Comparison of ENCODE assay signal across 13 cellular contexts in genomic region chr19:13069415-13070369, GRCh38. TPM values are rescaled to one million over a fixed set of nuclear protein-coding genes. Genes with fewer than 3 reads are reported as not detected.
DNase-seq lines count a peak whose midpoint lies in the region; ATAC-seq, FAIRE-seq and TF ChIP-seq lines count a peak whose summit lies in the region.
"Had no signal": no experiment of that assay in that cellular context is flagged by ENCODE, and none has a peak within 500 bp of the region (broad histone marks: within the 10 kb centered on the region; RNA-seq: fewer than 3 reads in every experiment).

No MANE protein-coding gene starts in this region.

- intact Hi-C loops in HepG2 (cut with micrococcal nuclease; ENCODE audit: unreplicated experiment) = no loop called here

- TF ChIP-seq CTCF in HepG2 (CRISPR knock-in tag; IDR thresholded peaks at IDR 0.05) = no peak
- peak; percentile 31 for TF ChIP-seq CTCF in thoracic aorta (IDR thresholded peaks at IDR 0.05)
- TF ChIP-seq CTCF in D721Med (IDR thresholded peaks at IDR 0.05; ENCODE audit: insufficient read depth, missing control alignments) = no peak

- H3K79me2 ChIP-seq in HepG2 (ENCODE audit: insufficient read depth, low read length) = peaks cover 3% of the 10 kb centered on the region

- 78% methylated on average over 10 of the region's 20 CpGs for WGBS in HepG2 (ENCODE audit: low lambda C conversion rate)

- H3K9me3 ChIP-seq in HepG2 (ENCODE audit: low read length) (no peaks in the 10 kb centered on the region), thoracic aorta (no peaks in the 10 kb centered on the region)
- H3K9me3 ChIP-seq: SJSA1 had no signal

- no peak overlapping the region for H3K27ac Mint-ChIP-seq in stimulated activated naive B cell treated with anti-CD40 and anti-IgM and Interleukin-4, amounts not matched to agents 10 μg/mL and 1 μg/mL and 100 μg/mL, for 72 hours

- H3K9ac ChIP-seq in HepG2 (ENCODE audit: insufficient read depth, low read depth, low read length) = no peak overlapping the region

- FAIRE-seq in HepG2 (lab: Jason Lieb, UNC) (no peak), D721Med (lab: Jason Lieb, UNC) (no peak)
- FAIRE-seq: GM12892 had no signal

- BruUV-seq in HepG2 (replicated peaks; lab: Mats Ljungman, UMichigan) = no TSS peak

- in situ Hi-C loops in HepG2 (cut with HindIII; ENCODE audit: extremely low pct_ligation_motif_present, low pct_unique_long_range_greater_than_20kb) = no loop called here

- DNase-seq in NCI-H146 treated with DMSO at 0.1 percent for 48 hours (lab: John Stamatoyannopoulos, UW; ENCODE audit: unreplicated experiment) = peak; percentile 92
- DNase-seq in HepG2 (ENCODE audit: low spot score) = no peak
- no peak for DNase-seq in thoracic aorta (ENCODE audit: low spot score)
- no peak for DNase-seq in stimulated activated naive B cell treated with anti-CD40 and anti-IgM and Interleukin-4, amounts not matched to agents 10 μg/mL and 1 μg/mL and 100 μg/mL, for 72 hours
- DNase-seq in D721Med (ENCODE audit: insufficient read length, low spot score) = no peak
- DNase-seq: activated gamma-delta T cell treated with Interleukin-2 at 50 U/mL for 16 hours, DMS79, retina had no signal

- H3K4me1 Mint-ChIP-seq in stimulated activated naive B cell treated with anti-CD40 and anti-IgM and Interleukin-4, amounts not matched to agents 10 μg/mL and 1 μg/mL and 100 μg/mL, for 72 hours = peaks cover 0 to 2% of the 10 kb centered on the region in 2 donors

- H3K27ac ChIP-seq in angular gyrus (ENCODE audit: low read depth, low read length) (peak overlapping the region; percentile 98), HepG2 (ENCODE audit: extremely low read length, insufficient read depth, low read length) (no peak overlapping the region), thoracic aorta (peak overlapping the region; percentile 99 to 100)
- H3K27ac ChIP-seq: SJSA1 had no signal

- no peak overlapping the region for H3K4me3 Mint-ChIP-seq in stimulated activated naive B cell treated with anti-CD40 and anti-IgM and Interleukin-4, amounts not matched to agents 10 μg/mL and 1 μg/mL and 100 μg/mL, for 72 hours

- H4K20me1 ChIP-seq in HepG2 (ENCODE audit: insufficient read depth, low read length) = no peaks in the 10 kb centered on the region

- H3K9me3 Mint-ChIP-seq in stimulated activated naive B cell treated with anti-CD40 and anti-IgM and Interleukin-4, amounts not matched to agents 10 μg/mL and 1 μg/mL and 100 μg/mL, for 72 hours = no peaks in the 10 kb centered on the region

- no peak for TF ChIP-seq POLR2A in HepG2 (IDR thresholded peaks at IDR 0.05; ENCODE audit: insufficient read depth in 1 of 2, low read depth in 2 of 2, low read length in 2 of 2)

- H3K36me3 Mint-ChIP-seq in stimulated activated naive B cell treated with anti-CD40 and anti-IgM and Interleukin-4, amounts not matched to agents 10 μg/mL and 1 μg/mL and 100 μg/mL, for 72 hours = peaks cover 2 to 5% of the 10 kb centered on the region in 2 donors

- CTCF ChIA-PET in HepG2 (lab: Yijun Ruan, JAX; ENCODE audit: low intra/inter-chr PET ratio, low total read pairs) = no interaction called here

- POLR2A ChIA-PET in HepG2 (lab: Yijun Ruan, JAX) = interaction anchor here (1.3 kb wide), 1 partner anchor 15 kb away, joined by 3 read pairs; no protein-coding TSS in a partner anchor

- H3K27me3 ChIP-seq in HepG2 (ENCODE audit: control insufficient read depth in 1 of 2, insufficient read depth in 2 of 2, low read length in 2 of 2) (no peaks in the 10 kb centered on the region), thoracic aorta (replicated peaks; ENCODE audit: insufficient read depth) (no peaks in the 10 kb centered on the region)
- H3K27me3 ChIP-seq: SJSA1 had no signal

- ATAC-seq in HepG2 (peak; percentile 23), thoracic aorta (ENCODE audit: insufficient number of reproducible peaks, low FRiP score, low read depth) (no peak), GM18511 (IDR thresholded peaks at IDR 0.05; ENCODE audit: unreplicated experiment) (no peak)
- no peak for ATAC-seq in stimulated activated naive B cell treated with anti-CD40 and anti-IgM and Interleukin-4, amounts not matched to agents 10 μg/mL and 1 μg/mL and 100 μg/mL, for 72 hours (replicated peaks)

- no peak overlapping the region for H3K4me2 ChIP-seq in HepG2 (ENCODE audit: low read depth, low read length)

- no peak for TF ChIP-seq EP300 in HepG2 (IDR thresholded peaks at IDR 0.05; ENCODE audit: low read depth in 2 of 2, low read length in 2 of 2)
- TF ChIP-seq EP300 in HepG2 (CRISPR knock-in tag; IDR thresholded peaks at IDR 0.05; ENCODE audit: borderline replicate concordance) = no peak

- H3K36me3 ChIP-seq in HepG2 (replicated peaks in 1 of 2; ENCODE audit: control insufficient read depth in 1 of 2, insufficient read depth in 2 of 2, low read length in 2 of 2) (peaks cover 9 to 24% of the 10 kb centered on the region in 2 experiments; a peak in 4 of 5 replicates), thoracic aorta (peaks cover 4% of the 10 kb centered on the region)

- no peak for TF ChIP-seq RAD21 in HepG2 (CRISPR knock-in tag; IDR thresholded peaks at IDR 0.05)

- H3K4me1 ChIP-seq in HepG2 (ENCODE audit: insufficient read depth, low read length) (peaks cover 26% of the 10 kb centered on the region), thoracic aorta (ENCODE audit: control insufficient read depth in 1 of 2, low read depth in 2 of 2) (peaks cover 50 to 97% of the 10 kb centered on the region in 2 donors)
- H3K4me1 ChIP-seq: SJSA1 had no signal

- H2AFZ ChIP-seq in HepG2 (ENCODE audit: low read length) = no peak overlapping the region

- no peak overlapping the region for H3K4me3 ChIP-seq in HepG2 (replicated peaks in 1 of 3; ENCODE audit: insufficient read depth in 1 of 3, low read depth in 2 of 3, low read length in 3 of 3)
- H3K4me3 ChIP-seq in thoracic aorta = peak overlapping the region; percentile 54
- H3K4me3 ChIP-seq: SJSA1 had no signal

- H3K27me3 Mint-ChIP-seq in stimulated activated naive B cell treated with anti-CD40 and anti-IgM and Interleukin-4, amounts not matched to agents 10 μg/mL and 1 μg/mL and 100 μg/mL, for 72 hours = peaks cover 6 to 16% of the 10 kb centered on the region in 2 donors

RNA-seq across cellular contexts. Expression of gene LYL1, which starts 33.0 kb away (rescaled TPM):
- 0.69 and 0.75 TPM in 2 replicates for total RNA-seq in HepG2 (2016; rRNA removed; fragmentation: Illumina TruSeq; extraction: Trizol)
- total RNA-seq in HepG2 (2016; cell fraction: cytosol; rRNA removed; fragmentation: Illumina TruSeq; extraction: Trizol; ENCODE audit: low read depth) = 0.79 and 0.91 TPM in 2 replicates
- 0.40 and 0.97 TPM in 2 replicates for total RNA-seq in HepG2 (2016; cell fraction: insoluble cytoplasmic fraction; rRNA removed; fragmentation: Illumina TruSeq; extraction: Trizol)
- 0.74 and 0.90 TPM in 2 replicates for total RNA-seq in HepG2 (2016; cell fraction: membrane; rRNA removed; fragmentation: Illumina TruSeq; extraction: Trizol)
- 0.31 and 0.75 TPM in 2 replicates for total RNA-seq in HepG2 (2016; cell fraction: nucleus; rRNA removed; fragmentation: Illumina TruSeq; extraction: Trizol)
- 0.72 and 0.92 TPM in 2 replicates for polyA plus RNA-seq in HepG2 (2011; rRNA removed)
- 0.71 and 1.6 TPM in 2 replicates for polyA plus RNA-seq in HepG2 (2011; cell fraction: cytosol; rRNA removed)
- 2.0 and 2.6 TPM in 2 replicates for polyA plus RNA-seq in HepG2 (2011; cell fraction: nucleus; rRNA removed)
- polyA plus RNA-seq in HepG2 (2012) = 0.31 and 0.32 TPM in 2 replicates
- polyA plus RNA-seq in HepG2 (2016; cell fraction: cytosol; fragmentation: Illumina TruSeq; extraction: Trizol; ENCODE audit: low read depth) = 0.57 and 0.66 TPM in 2 replicates
- polyA plus RNA-seq in HepG2 (2016; cell fraction: insoluble cytoplasmic fraction; fragmentation: Illumina TruSeq; extraction: Trizol; ENCODE audit: low read depth) = 0.51 and 0.59 TPM in 2 replicates
- 0.76 and 0.86 TPM in 2 replicates for polyA plus RNA-seq in HepG2 (2016; cell fraction: membrane; fragmentation: Illumina TruSeq; extraction: Trizol; ENCODE audit: low read depth)
- 0.93 and 1.5 TPM in 2 replicates for polyA plus RNA-seq in HepG2 (2016; cell fraction: nucleus; fragmentation: Illumina TruSeq; extraction: Trizol; ENCODE audit: insufficient read depth, low read depth)
- 0.09 and 1.9 TPM in 2 replicates for polyA minus RNA-seq in HepG2 (2011; rRNA and poly(A)+ RNA removed; ENCODE audit: low replicate concordance)
- polyA minus RNA-seq in HepG2 (2011; cell fraction: cytosol; rRNA and poly(A)+ RNA removed) = 0.49 and 0.70 TPM in 2 replicates
- polyA minus RNA-seq in HepG2 (2011; cell fraction: nucleus; rRNA and poly(A)+ RNA removed) = 0.64 and 1.1 TPM in 2 replicates
- total RNA-seq in thoracic aorta = 10 to 100 TPM; 10.6 to 36.1 TPM
- total RNA-seq: MCF 10A, SJSA1 had no signal

RNA-seq across cellular contexts. Expression of gene TRMT1, which starts 46.8 kb away (rescaled TPM):
- 27.9 and 44.1 TPM in 2 replicates for total RNA-seq in HepG2 (2016; rRNA removed; fragmentation: Illumina TruSeq; extraction: Trizol)
- 9.6 and 11.8 TPM in 2 replicates for total RNA-seq in HepG2 (2016; cell fraction: cytosol; rRNA removed; fragmentation: Illumina TruSeq; extraction: Trizol; ENCODE audit: low read depth)
- 23.9 and 45.4 TPM in 2 replicates for total RNA-seq in HepG2 (2016; cell fraction: insoluble cytoplasmic fraction; rRNA removed; fragmentation: Illumina TruSeq; extraction: Trizol)
- 14.3 and 15.5 TPM in 2 replicates for total RNA-seq in HepG2 (2016; cell fraction: membrane; rRNA removed; fragmentation: Illumina TruSeq; extraction: Trizol)
- 55.3 and 60.2 TPM in 2 replicates for total RNA-seq in HepG2 (2016; cell fraction: nucleus; rRNA removed; fragmentation: Illumina TruSeq; extraction: Trizol)
- 35.5 and 42.9 TPM in 2 replicates for polyA plus RNA-seq in HepG2 (2011; rRNA removed)
- polyA plus RNA-seq in HepG2 (2011; cell fraction: cytosol; rRNA removed) = 16.0 and 24.0 TPM in 2 replicates
- 421 and 529 TPM in 2 replicates for polyA plus RNA-seq in HepG2 (2011; cell fraction: nucleus; rRNA removed)
- 22.9 and 29.0 TPM in 2 replicates for polyA plus RNA-seq in HepG2 (2012)
- 9.7 and 9.9 TPM in 2 replicates for polyA plus RNA-seq in HepG2 (2016; cell fraction: cytosol; fragmentation: Illumina TruSeq; extraction: Trizol; ENCODE audit: low read depth)
- 24.6 and 27.1 TPM in 2 replicates for polyA plus RNA-seq in HepG2 (2016; cell fraction: insoluble cytoplasmic fraction; fragmentation: Illumina TruSeq; extraction: Trizol; ENCODE audit: low read depth)
- 10.7 and 11.5 TPM in 2 replicates for polyA plus RNA-seq in HepG2 (2016; cell fraction: membrane; fragmentation: Illumina TruSeq; extraction: Trizol; ENCODE audit: low read depth)
- polyA plus RNA-seq in HepG2 (2016; cell fraction: nucleus; fragmentation: Illumina TruSeq; extraction: Trizol; ENCODE audit: insufficient read depth, low read depth) = 144 and 171 TPM in 2 replicates
- 61.2 and 61.3 TPM in 2 replicates for polyA minus RNA-seq in HepG2 (2011; rRNA and poly(A)+ RNA removed; ENCODE audit: low replicate concordance)
- 12.5 and 24.5 TPM in 2 replicates for polyA minus RNA-seq in HepG2 (2011; cell fraction: cytosol; rRNA and poly(A)+ RNA removed)
- polyA minus RNA-seq in HepG2 (2011; cell fraction: nucleus; rRNA and poly(A)+ RNA removed) = 44.6 and 48.9 TPM in 2 replicates
- 10 to 100 TPM; 35.3 to 52.3 TPM for total RNA-seq in thoracic aorta

RNA-seq across cellular contexts. Expression of gene NACC1, which starts 48.4 kb away (rescaled TPM):
- total RNA-seq in HepG2 (2016; rRNA removed; fragmentation: Illumina TruSeq; extraction: Trizol) (31.8 and 46.7 TPM in 2 replicates), thoracic aorta (10 to 100 TPM; 27.2 to 28.8 TPM)
- 6.8 and 8.2 TPM in 2 replicates for total RNA-seq in HepG2 (2016; cell fraction: cytosol; rRNA removed; fragmentation: Illumina TruSeq; extraction: Trizol; ENCODE audit: low read depth)
- 29.7 and 42.3 TPM in 2 replicates for total RNA-seq in HepG2 (2016; cell fraction: insoluble cytoplasmic fraction; rRNA removed; fragmentation: Illumina TruSeq; extraction: Trizol)
- 37.1 and 38.6 TPM in 2 replicates for total RNA-seq in HepG2 (2016; cell fraction: membrane; rRNA removed; fragmentation: Illumina TruSeq; extraction: Trizol)
- 21.0 and 21.3 TPM in 2 replicates for total RNA-seq in HepG2 (2016; cell fraction: nucleus; rRNA removed; fragmentation: Illumina TruSeq; extraction: Trizol)
- 42.3 and 55.2 TPM in 2 replicates for polyA plus RNA-seq in HepG2 (2011; rRNA removed)
- polyA plus RNA-seq in HepG2 (2011; cell fraction: cytosol; rRNA removed) = 33.3 and 62.6 TPM in 2 replicates
- 93.5 and 114 TPM in 2 replicates for polyA plus RNA-seq in HepG2 (2011; cell fraction: nucleus; rRNA removed)
- 13.2 and 18.2 TPM in 2 replicates for polyA plus RNA-seq in HepG2 (2012)
- 6.3 and 6.7 TPM in 2 replicates for polyA plus RNA-seq in HepG2 (2016; cell fraction: cytosol; fragmentation: Illumina TruSeq; extraction: Trizol; ENCODE audit: low read depth)
- 35.6 and 46.3 TPM in 2 replicates for polyA plus RNA-seq in HepG2 (2016; cell fraction: insoluble cytoplasmic fraction; fragmentation: Illumina TruSeq; extraction: Trizol; ENCODE audit: low read depth)
- 28.2 and 28.5 TPM in 2 replicates for polyA plus RNA-seq in HepG2 (2016; cell fraction: membrane; fragmentation: Illumina TruSeq; extraction: Trizol; ENCODE audit: low read depth)
- 37.4 and 39.4 TPM in 2 replicates for polyA plus RNA-seq in HepG2 (2016; cell fraction: nucleus; fragmentation: Illumina TruSeq; extraction: Trizol; ENCODE audit: insufficient read depth, low read depth)
- polyA minus RNA-seq in HepG2 (2011; rRNA and poly(A)+ RNA removed; ENCODE audit: low replicate concordance) = 91.1 and 200 TPM in 2 replicates
- polyA minus RNA-seq in HepG2 (2011; cell fraction: cytosol; rRNA and poly(A)+ RNA removed) = 45.0 and 58.7 TPM in 2 replicates
- polyA minus RNA-seq in HepG2 (2011; cell fraction: nucleus; rRNA and poly(A)+ RNA removed) = 12.7 and 13.6 TPM in 2 replicates

Comparison
In these comparisons a context has a peak if more than half of its experiments do, and no peak if none do; other contexts are left out.
1. RNA of gene LYL1, which starts 33.0 kb away (total RNA-seq): 10.6 to 36.1 TPM in thoracic aorta; 0.31 to 0.97 TPM in HepG2; every median in the first group is over 4 times any median in the second.